In the genomic region with DNA sequence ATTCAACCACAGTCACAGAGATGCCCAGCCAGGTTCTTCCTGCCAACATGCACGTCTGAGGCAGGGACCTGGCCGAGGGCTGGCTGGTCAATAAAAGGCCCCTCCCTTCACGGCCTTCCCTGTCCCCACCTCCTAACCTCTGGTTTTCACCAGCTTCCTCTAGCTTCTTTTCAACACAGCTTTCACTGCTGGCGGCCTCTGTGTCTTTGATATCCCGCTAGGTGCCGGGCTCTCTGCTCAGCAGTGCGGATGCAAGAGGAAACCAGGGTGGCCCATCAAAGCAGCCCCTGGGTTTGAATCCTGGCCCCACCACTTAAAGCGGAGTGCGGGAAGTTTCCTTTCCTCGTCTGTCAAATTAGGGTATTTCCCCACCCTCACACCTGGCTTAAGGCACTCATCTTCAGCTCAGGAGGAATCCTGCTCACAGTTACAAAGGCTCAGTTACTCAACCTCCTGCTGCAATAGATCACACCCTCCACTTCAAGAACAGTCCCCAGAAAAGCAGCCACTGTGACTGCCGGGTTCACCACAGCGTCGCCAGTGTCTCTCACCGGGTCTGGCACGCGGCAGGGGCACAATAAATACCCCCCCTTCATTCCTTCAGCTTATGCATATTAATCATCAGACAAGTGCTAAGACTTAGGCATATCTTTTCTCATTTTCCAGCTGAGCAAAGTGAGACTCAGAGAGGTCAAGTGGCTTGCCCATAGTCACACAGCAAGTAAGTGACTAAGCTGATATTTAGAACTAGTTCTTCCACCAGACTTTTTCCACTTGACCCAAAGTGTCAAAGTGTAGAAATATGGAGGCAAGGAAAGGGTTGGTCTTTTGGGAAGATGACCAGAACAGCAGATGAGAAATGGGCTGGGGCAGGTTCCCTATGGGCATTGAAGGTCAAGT, we compare ENCODE assay signal across 9 cellular contexts. TPM values are rescaled to one million over a fixed set of nuclear protein-coding genes. Genes with fewer than 3 reads are reported as not detected.
DNase-seq lines count a peak whose midpoint lies in the region; ATAC-seq and TF ChIP-seq lines count a peak whose summit lies in the region.
"Had no signal": no experiment of that assay in that cellular context is flagged by ENCODE, and none has a peak within 500 bp of the region (broad histone marks: within the 10 kb centered on the region; RNA-seq: fewer than 3 reads in every experiment).

No MANE protein-coding gene starts in this region.

- no peaks in the 10 kb centered on the region for H3K9me3 Mint-ChIP-seq in natural killer cell treated with Interleukin-12 subunit alpha and Interleukin-12 subunit beta and Interleukin-15 and Interleukin-18, amount 100 ng/mL, for 72 hours

- H3K9ac ChIP-seq in OCI-LY3 (ENCODE audit: low read length): peak overlapping the region; percentile 15; the same call in 1 of the 2 replicates

- peak overlapping the region; percentile 2; the same call in 1 of the 2 replicates for H2AFZ ChIP-seq in OCI-LY3 (ENCODE audit: low read depth, low read length)

- H3K4me3 Mint-ChIP-seq in natural killer cell treated with Interleukin-12 subunit alpha and Interleukin-12 subunit beta and Interleukin-15 and Interleukin-18, amount 100 ng/mL, for 72 hours: peak overlapping the region; percentile 53

- no peaks in the 10 kb centered on the region for H3K79me2 ChIP-seq in OCI-LY3 (ENCODE audit: low read length)

- peak overlapping the region; percentile 20 to 53 for H3K27ac Mint-ChIP-seq in natural killer cell treated with Interleukin-12 subunit alpha and Interleukin-12 subunit beta and Interleukin-15 and Interleukin-18, amount 100 ng/mL, for 72 hours

- peak overlapping the region; percentile 8; the same call in 1 of the 2 replicates for H3K27ac ChIP-seq in OCI-LY3 (ENCODE audit: low read length)
- H3K27ac ChIP-seq: 22Rv1 had no signal

- H3K36me3 ChIP-seq in OCI-LY3 (replicated peaks; ENCODE audit: low read depth, low read length): no peaks in the 10 kb centered on the region

- DNase-seq in DMS 273 (lab: John Stamatoyannopoulos, UW; ENCODE audit: unreplicated experiment) (peak; percentile 23), DMS 273 treated with DMSO at 0.1 percent for 48 hours (lab: John Stamatoyannopoulos, UW) (no peak), NCI-H1105 treated with DMSO at 0.1 percent for 48 hours (lab: John Stamatoyannopoulos, UW) (no peak), HuH-7 (ENCODE audit: low spot score) (no peak)
- DNase-seq in activated naive CD4-positive, alpha-beta T cell treated with Interleukin-2 at 50 U/mL for 16 hours: peak; percentile 57
- peak; percentile 76 for DNase-seq in natural killer cell treated with Interleukin-12 subunit alpha and Interleukin-12 subunit beta and Interleukin-15 and Interleukin-18, amount 100 ng/mL, for 72 hours (ENCODE audit: low spot score)

- H3K4me2 ChIP-seq in OCI-LY3 (ENCODE audit: low read length): peak overlapping the region; percentile 69

- TF ChIP-seq CTCF in OCI-LY3 (IDR thresholded peaks at IDR 0.05; ENCODE audit: low read depth, low read length): 0 out of 2 replicates have a peak, but pooled peaks have one; percentile 9

- H3K27me3 Mint-ChIP-seq in natural killer cell treated with Interleukin-12 subunit alpha and Interleukin-12 subunit beta and Interleukin-15 and Interleukin-18, amount 100 ng/mL, for 72 hours: no peaks in the 10 kb centered on the region

- peak; percentile 92 to 93 for ATAC-seq in natural killer cell treated with Interleukin-12 subunit alpha and Interleukin-12 subunit beta and Interleukin-15 and Interleukin-18, amount 100 ng/mL, for 72 hours
- no peak for ATAC-seq in GM18858 (IDR thresholded peaks at IDR 0.05; ENCODE audit: unreplicated experiment)

- H3K4me1 ChIP-seq in OCI-LY3 (ENCODE audit: low read length): peaks cover 28% of the 10 kb centered on the region

- H3K27me3 ChIP-seq in OCI-LY3 (ENCODE audit: low read depth, low read length): no peaks in the 10 kb centered on the region

- H3K36me3 Mint-ChIP-seq in natural killer cell treated with Interleukin-12 subunit alpha and Interleukin-12 subunit beta and Interleukin-15 and Interleukin-18, amount 100 ng/mL, for 72 hours: no peaks in the 10 kb centered on the region

- peaks cover 14 to 18% of the 10 kb centered on the region in 2 donors for H3K4me1 Mint-ChIP-seq in natural killer cell treated with Interleukin-12 subunit alpha and Interleukin-12 subunit beta and Interleukin-15 and Interleukin-18, amount 100 ng/mL, for 72 hours (ENCODE audit: low read depth in 2 of 2)

- no peaks in the 10 kb centered on the region for H4K20me1 ChIP-seq in OCI-LY3 (ENCODE audit: insufficient read depth, low read length)

- H3K4me3 ChIP-seq in OCI-LY3 (ENCODE audit: low read length): peak overlapping the region; percentile 52

- no peaks in the 10 kb centered on the region for H3K9me3 ChIP-seq in OCI-LY3 (ENCODE audit: insufficient read depth, low read length)

RNA-seq across cellular contexts. Expression of gene TXN2, which starts 45.7 kb away (rescaled TPM):
- total RNA-seq in natural killer cell treated with Interleukin-12 subunit alpha and Interleukin-12 subunit beta and Interleukin-15 and Interleukin-18, amount 100 ng/mL, for 72 hours: 10 to 100 TPM; 67.5 to 96.7 TPM

RNA-seq across cellular contexts. Expression of gene MYH9, which starts 48.0 kb away (rescaled TPM):
- 100 to 1,000 TPM; 623 to 642 TPM for total RNA-seq in natural killer cell treated with Interleukin-12 subunit alpha and Interleukin-12 subunit beta and Interleukin-15 and Interleukin-18, amount 100 ng/mL, for 72 hours

Comparison
In these comparisons a context has a peak if more than half of its experiments do, and no peak if none do; other contexts are left out.
1. DNase-seq: peak in DMS 273 (single experiment), activated naive CD4-positive, alpha-beta T cell treated with Interleukin-2 at 50 U/mL for 16 hours (single experiment) and natural killer cell treated with Interleukin-12 subunit alpha and Interleukin-12 subunit beta and Interleukin-15 and Interleukin-18, amount 100 ng/mL, for 72 hours (single experiment); none in DMS 273 treated with DMSO at 0.1 percent for 48 hours (single experiment), NCI-H1105 treated with DMSO at 0.1 percent for 48 hours (single experiment) and HuH-7 (single experiment).